Comparison of ENCODE assay signal across 8 cellular contexts in the genomic region with DNA sequence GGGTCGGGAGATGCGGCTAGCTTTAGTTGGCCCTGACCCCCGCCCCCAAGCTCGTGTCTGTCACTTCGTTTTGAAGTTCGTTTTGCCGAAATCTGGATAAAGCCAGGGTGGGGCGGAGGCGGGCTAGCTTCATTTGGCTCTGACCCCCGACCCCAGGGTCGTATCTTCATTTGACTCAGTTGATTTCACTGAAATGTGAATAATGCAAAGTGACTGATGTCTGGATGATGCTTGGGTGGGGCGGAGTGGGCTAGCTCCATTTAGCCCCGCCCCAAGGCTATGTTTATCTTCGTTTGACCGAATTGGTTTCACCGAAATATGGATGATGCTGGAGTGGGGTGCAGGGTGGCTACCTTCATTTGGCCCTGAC. TPM values are rescaled to one million over a fixed set of nuclear protein-coding genes. Genes with fewer than 3 reads are reported as not detected.
DNase-seq lines count a peak whose midpoint lies in the region; ATAC-seq, FAIRE-seq and TF ChIP-seq lines count a peak whose summit lies in the region.

No MANE protein-coding gene starts in this region.

- FAIRE-seq in GM12878 (lab: Jason Lieb, UNC) (no peak), kidney (lab: Jason Lieb, UNC) (no peak)

- H3K9me3 ChIP-seq in SJCRH30 (replicated peaks) (no peaks in the 10 kb centered on the region), GM12878 (replicated peaks; ENCODE audit: control insufficient read depth, insufficient read depth, low read length) (no peaks in the 10 kb centered on the region; the same call in 2 of the 3 replicates), kidney (ENCODE audit: control insufficient read depth in 1 of 2, low read length in 2 of 2) (no peaks in the 10 kb centered on the region)

- BruUV-seq in GM12878 (replicated peaks; lab: Mats Ljungman, UMichigan), result no TSS peak

- TF ChIP-seq CTCF in GM06990 (IDR thresholded peaks at IDR 0.05; ENCODE audit: insufficient read depth, low read length, poor library complexity, severe bottlenecking) (no peak), GM12878 (IDR thresholded peaks at IDR 0.05 in 2 of 3, conservative IDR thresholded peaks at IDR 0.05 in 1 of 3; ENCODE audit: control insufficient read depth in 2 of 3, extremely low read depth in 1 of 3, insufficient read depth in 1 of 3, low read depth in 3 of 3, low read length in 3 of 3) (no peak), kidney (IDR thresholded peaks at IDR 0.05; ENCODE audit: borderline replicate concordance, extremely low read depth, insufficient read depth) (no peak)

- no peak for TF ChIP-seq RAD21 in GM12878 (IDR thresholded peaks at IDR 0.05; ENCODE audit: insufficient read depth, low read depth, low read length)

- SMC1A ChIA-PET in GM12878 (lab: Charles Lee; ENCODE audit: uncharacterized antibody, unreplicated experiment), result interaction anchor here (0.6 kb wide), 1 partner anchor 289 kb away, joined by 3 read pairs; no protein-coding TSS in a partner anchor

- H3K27me3 ChIP-seq in GM06990 (replicated peaks; ENCODE audit: control insufficient read depth, insufficient read depth, low read length) (no peaks in the 10 kb centered on the region), SJCRH30 (no peaks in the 10 kb centered on the region), GM12878 (replicated peaks in 1 of 2; ENCODE audit: control insufficient read depth in 2 of 2, insufficient read depth in 2 of 2, low read length in 1 of 2) (no peaks in the 10 kb centered on the region)

- H3K79me2 ChIP-seq in GM12878 (ENCODE audit: control insufficient read depth, insufficient read depth, low read length), result peaks cover 41% of the 10 kb centered on the region

- peak overlapping the region; percentile 48 for H2AFZ ChIP-seq in GM12878 (ENCODE audit: control insufficient read depth, low read depth, low read length)

- RAD21 ChIA-PET in GM12878 (lab: Charles Lee; ENCODE audit: unreplicated experiment), result interaction anchor here (1.0 to 1.2 kb wide), 2 partner anchors 404 to 566 kb away, joined by 3 read pairs; no protein-coding TSS in a partner anchor

- peak; percentile 24 for ATAC-seq in HG02642 (IDR thresholded peaks at IDR 0.05; ENCODE audit: poor library complexity, unreplicated experiment)
- peak; percentile 74 for ATAC-seq in GM12878

- WGBS in GM12878 (ENCODE audit: insufficient coverage, insufficient replicate concordance, low lambda C conversion rate, missing lambda C conversion rate), result 1% methylated on average over 16 of the region's 16 CpGs

- DNase-seq in GM06990 (ENCODE audit: extremely low read depth, insufficient read length), result peak; percentile 25
- peak; percentile 7 to 14 for DNase-seq in SJCRH30
- DNase-seq in GM12878 (ENCODE audit: low read depth, low spot score), result no peak
- DNase-seq in kidney, result no peak
- peak; percentile 49 for DNase-seq in stimulated activated CD4-positive, alpha-beta T cell treated with anti-CD3 and anti-CD28 coated beads, Interleukin-4, amount 100 ng/mL, for 24 hours
- no peak for DNase-seq in occipital lobe (lab: John Stamatoyannopoulos, UW)
- DNase-seq in NCI-H1092 (lab: John Stamatoyannopoulos, UW), result no peak

- CTCF ChIA-PET in GM12878 (lab: Yijun Ruan, JAX), result interaction anchor here (0.9 to 4.4 kb wide), 4 partner anchors 11 to 400 kb away, joined by 3 to 33 read pairs (median 4); no protein-coding TSS in a partner anchor

- H4K20me1 ChIP-seq in GM12878 (ENCODE audit: control insufficient read depth, insufficient read depth), result no peaks in the 10 kb centered on the region; the same call in 1 of the 2 replicates

- in situ Hi-C loops in GM12878 (cut with MboI), result no loop called here

- peak overlapping the region; percentile 86 for H3K4me2 ChIP-seq in GM12878 (ENCODE audit: control insufficient read depth, insufficient read depth)

- H3K4me3 ChIP-seq in GM06990 (replicated peaks; ENCODE audit: low read depth, low read length) (peak overlapping the region; percentile 99), SJCRH30 (peak overlapping the region; percentile 77), GM12878 (peak overlapping the region; percentile 72), kidney (ENCODE audit: low read length in 2 of 2) (peak overlapping the region; percentile 93 to 98)

- peak overlapping the region; percentile 94 for H3K9ac ChIP-seq in GM12878 (ENCODE audit: control insufficient read depth, insufficient read depth, low read length)
- H3K9ac ChIP-seq in kidney (ENCODE audit: low read length in 2 of 2), result peak overlapping the region; percentile 90 to 97

- H3K36me3 ChIP-seq in GM06990 (ENCODE audit: control insufficient read depth, insufficient read depth, low read length) (peaks cover 7% of the 10 kb centered on the region), SJCRH30 (peaks cover 26% of the 10 kb centered on the region), GM12878 (ENCODE audit: control insufficient read depth in 2 of 2, insufficient read depth in 2 of 2, low read length in 1 of 2) (peaks cover under 1 to 22% of the 10 kb centered on the region in 2 experiments; a peak in 3 of 4 replicates), kidney (ENCODE audit: control insufficient read depth in 1 of 2, insufficient read depth in 2 of 2, low read length in 2 of 2) (peaks cover 19 to 32% of the 10 kb centered on the region in 2 donors)

- H3K4me1 ChIP-seq in SJCRH30, result no peaks in the 10 kb centered on the region
- peaks cover 5% of the 10 kb centered on the region; the same call in 1 of the 2 replicates for H3K4me1 ChIP-seq in GM12878 (ENCODE audit: control insufficient read depth, insufficient read depth, low read length)
- peaks cover 0 to 6% of the 10 kb centered on the region in 2 donors for H3K4me1 ChIP-seq in kidney (ENCODE audit: control insufficient read depth in 1 of 2, insufficient read depth in 1 of 2, low read depth in 1 of 2, low read length in 2 of 2)

- POLR2A ChIA-PET in GM12878 (lab: Charles Lee), result interaction anchor here (0.6 kb wide), 1 partner anchor 1426 kb away, joined by 4 read pairs; no protein-coding TSS in a partner anchor

- TF ChIP-seq POLR2A in GM12878 (IDR thresholded peaks at IDR 0.05; ENCODE audit: low read depth, low read length), result no peak

- TF ChIP-seq EP300 in GM12878 (IDR thresholded peaks at IDR 0.05; ENCODE audit: borderline replicate concordance in 1 of 2, control insufficient read depth in 1 of 2, low read depth in 2 of 2, low read length in 2 of 2), result no peak

- H3K27ac ChIP-seq in SJCRH30 (peak overlapping the region; percentile 85), GM12878 (ENCODE audit: control insufficient read depth, insufficient read depth) (peak overlapping the region; percentile 88), kidney (ENCODE audit: low read depth in 2 of 2, low read length in 2 of 2) (peak overlapping the region; percentile 95 to 98)

- intact Hi-C loops in GM12878 (cut with micrococcal nuclease; ENCODE audit: unreplicated experiment), result no loop called here
- intact Hi-C loops in kidney (cut with DNase I), result no loop called here

TF ChIP-seq in GM12878, 131 proteins besides CTCF, POLR2A, EP300 and RAD21 (continues in another document):
- TF ChIP-seq SMAD5 (IDR thresholded peaks at IDR 0.05; ENCODE audit: low read depth) (0 out of 2 replicates have a peak, but pooled peaks have one; percentile 26), MTA2 (IDR thresholded peaks at IDR 0.05; ENCODE audit: low read depth) (no peak), SUZ12 (IDR thresholded peaks at IDR 0.05; ENCODE audit: unreplicated experiment) (no peak)
- TF ChIP-seq, protein P1, sequence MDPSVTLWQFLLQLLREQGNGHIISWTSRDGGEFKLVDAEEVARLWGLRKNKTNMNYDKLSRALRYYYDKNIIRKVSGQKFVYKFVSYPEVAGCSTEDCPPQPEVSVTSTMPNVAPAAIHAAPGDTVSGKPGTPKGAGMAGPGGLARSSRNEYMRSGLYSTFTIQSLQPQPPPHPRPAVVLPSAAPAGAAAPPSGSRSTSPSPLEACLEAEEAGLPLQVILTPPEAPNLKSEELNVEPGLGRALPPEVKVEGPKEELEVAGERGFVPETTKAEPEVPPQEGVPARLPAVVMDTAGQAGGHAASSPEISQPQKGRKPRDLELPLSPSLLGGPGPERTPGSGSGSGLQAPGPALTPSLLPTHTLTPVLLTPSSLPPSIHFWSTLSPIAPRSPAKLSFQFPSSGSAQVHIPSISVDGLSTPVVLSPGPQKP (IDR thresholded peaks at IDR 0.05; ENCODE audit: low read depth, low read length), result no peak

RNA-seq across cellular contexts. Expression of a gene that starts 0.7 kb away (rescaled TPM):
- total RNA-seq in SJCRH30 (2014; rRNA removed; shearing (Covaris generic)), result 50.0 and 59.8 TPM in 2 replicates
- 46.6 and 47.1 TPM in 2 replicates for total RNA-seq in GM12878 (2013; cell fraction: nucleolus; rRNA removed)
- 64.3 and 71.9 TPM in 2 replicates for total RNA-seq in GM12878 (2014; rRNA removed)
- 92.2 and 101 TPM in 2 replicates for total RNA-seq in GM12878 (2014; rRNA removed; fragmentation: Illumina TruSeq; extraction: Trizol)
- total RNA-seq in GM12878 (2021), result 92.2 TPM in 2 replicates
- 57.2 TPM for polyA plus RNA-seq in GM12878 (2011; ENCODE audit: low read depth)
- 99.4 and 125 TPM in 2 replicates for polyA plus RNA-seq in GM12878 (2011; rRNA removed)
- 64.2 and 76.6 TPM in 2 replicates for polyA plus RNA-seq in GM12878 (2011; cell fraction: cytosol; rRNA removed)
- polyA plus RNA-seq in GM12878 (2011; cell fraction: nucleus; rRNA removed), result 54.2 and 63.0 TPM in 2 replicates
- 76.9 and 82.3 TPM in 2 replicates for polyA plus RNA-seq in GM12878 (2012)
- 137 and 163 TPM in 2 replicates for polyA plus RNA-seq in GM12878 (2014; fragmentation: Illumina TruSeq; extraction: Trizol)
- 100 to 1,000 TPM in 1 of 2 experiments, 10 to 100 TPM in 1; 66.9 to 102 TPM for polyA plus RNA-seq in GM12878 (2014; fragmentation: Nextera tagmentation; extraction: Ambion mirVana)
- polyA plus RNA-seq in GM12878 (2014; rRNA removed), result 100.0 and 107 TPM in 2 replicates
- 100 to 1,000 TPM; 188 to 199 TPM for polyA plus RNA-seq in GM12878 (2016; fragmentation: Nextera tagmentation; extraction: Ambion mirVana)
- 55.3 and 90.9 TPM in 2 replicates for polyA minus RNA-seq in GM12878 (2011; rRNA and poly(A)+ RNA removed)
- 21.1 and 36.2 TPM in 2 replicates for polyA minus RNA-seq in GM12878 (2011; cell fraction: cytosol; rRNA and poly(A)+ RNA removed)
- polyA minus RNA-seq in GM12878 (2011; cell fraction: nucleus; rRNA and poly(A)+ RNA removed), result 24.3 and 35.9 TPM in 2 replicates
- 60.7 TPM for total RNA-seq in kidney
- polyA plus RNA-seq in kidney (ENCODE audit: insufficient read depth, low read depth, low replicate concordance), result 69.6 TPM
- 43.4 TPM for total RNA-seq in occipital lobe

Comparison
In these comparisons a context has a peak if more than half of its experiments do, and no peak if none do; other contexts are left out.
1. DNase-seq: peak in GM06990 (single experiment), SJCRH30 (2 of 2) and stimulated activated CD4-positive, alpha-beta T cell treated with anti-CD3 and anti-CD28 coated beads, Interleukin-4, amount 100 ng/mL, for 24 hours (single experiment); none in GM12878 (single experiment), kidney (single experiment), occipital lobe (single experiment) and NCI-H1092 (single experiment).
2. Peak in every context shown above with its lines, with median percentiles within 50 percentile points of each other: H3K4me3 ChIP-seq and H3K27ac ChIP-seq.